Comparison of ENCODE assay signal across 8 cellular contexts in genomic region chr16:11297492-11298142, GRCh38. TPM values are rescaled to one million over a fixed set of nuclear protein-coding genes. Genes with fewer than 3 reads are reported as not detected.
DNase-seq lines count a peak whose midpoint lies in the region; ATAC-seq, FAIRE-seq and TF ChIP-seq lines count a peak whose summit lies in the region.

No MANE protein-coding gene starts in this region.

- H3K9me3 Mint-ChIP-seq in CD4-positive, alpha-beta memory T cell: no peaks in the 10 kb centered on the region
- no peaks in the 10 kb centered on the region for H3K9me3 Mint-ChIP-seq in activated T-helper 17 cell treated with anti-CD3 and anti-CD28 coated beads, Interleukin-2, amount 50 U/mL, for 72 hours

- peaks cover 12 to 16% (median 13%) of the 10 kb centered on the region in 4 donors for H3K4me1 Mint-ChIP-seq in CD4-positive, alpha-beta memory T cell
- peaks cover 10% of the 10 kb centered on the region for H3K4me1 Mint-ChIP-seq in activated T-helper 17 cell treated with anti-CD3 and anti-CD28 coated beads, Interleukin-2, amount 50 U/mL, for 72 hours

- peak; percentile 78 for ATAC-seq in GM19372 (IDR thresholded peaks at IDR 0.05; ENCODE audit: low read depth, unreplicated experiment)
- ATAC-seq in HG03460 (IDR thresholded peaks at IDR 0.05; ENCODE audit: unreplicated experiment): peak; percentile 74
- ATAC-seq in activated T-helper 17 cell treated with anti-CD3 and anti-CD28 coated beads, Interleukin-2, amount 50 U/mL, for 72 hours (replicated peaks): peak; percentile 90

- H3K4me1 ChIP-seq in CD4-positive, alpha-beta memory T cell (ENCODE audit: insufficient read depth, low read length): peaks cover 16% of the 10 kb centered on the region
- peaks cover 3 to 19% (median 13%) of the 10 kb centered on the region in 4 donors for H3K4me1 ChIP-seq in transverse colon

- H3K36me3 Mint-ChIP-seq in CD4-positive, alpha-beta memory T cell: no peaks in the 10 kb centered on the region
- H3K36me3 Mint-ChIP-seq in activated T-helper 17 cell treated with anti-CD3 and anti-CD28 coated beads, Interleukin-2, amount 50 U/mL, for 72 hours (ENCODE audit: low read depth): no peaks in the 10 kb centered on the region

- CTCF ChIA-PET in CD4-positive, alpha-beta memory T cell (lab: Charles Lee; ENCODE audit: partially characterized antibody): interaction anchor here (0.7 to 4.0 kb wide), 25 partner anchors 8 to 348 kb away, joined by 3 to 40 read pairs (median 5); partner anchors contain the start of gene SOCS1

- intact Hi-C loops in CD4-positive, alpha-beta memory T cell (cut with micrococcal nuclease): loop anchor here (1.0 to 5.0 kb wide), 3 partner anchors 40 to 333 kb away; partner anchors contain the start of gene SOCS1
- intact Hi-C loops in posterior vena cava (cut with DNase I) (no loop called here), transverse colon (cut with DNase I; ENCODE audit: low total_unique reads) (no loop called here)

- H3K27me3 Mint-ChIP-seq in CD4-positive, alpha-beta memory T cell: peaks cover 0 to 2% of the 10 kb centered on the region in 2 donors
- peaks cover 4% of the 10 kb centered on the region for H3K27me3 Mint-ChIP-seq in activated T-helper 17 cell treated with anti-CD3 and anti-CD28 coated beads, Interleukin-2, amount 50 U/mL, for 72 hours

- H3K27ac ChIP-seq in CD4-positive, alpha-beta memory T cell (ENCODE audit: low read depth, low read length): no peak overlapping the region
- peak overlapping the region in 3 of 4 donors; percentile 7 to 38 (median 14) for H3K27ac ChIP-seq in transverse colon

- in situ Hi-C loops in transverse colon (cut with MboI; ENCODE audit: low pct_ligation_motif_present in 1 of 4, low pct_unique_long_range_greater_than_20kb in 1 of 4, low sequenced_read_pairs in 3 of 4): no loop called here

- 10 to 80% methylated on average over 1 to 19 of the region's 19 CpGs for WGBS in transverse colon (ENCODE audit: low coverage in 1 of 2), 2 donors

- peak overlapping the region; percentile 6 to 74 (median 46) for H3K27ac Mint-ChIP-seq in CD4-positive, alpha-beta memory T cell
- H3K27ac Mint-ChIP-seq in activated T-helper 17 cell treated with anti-CD3 and anti-CD28 coated beads, Interleukin-2, amount 50 U/mL, for 72 hours: no peak overlapping the region

- TF ChIP-seq POLR2A in transverse colon (IDR thresholded peaks at IDR 0.05): no peak

- no peaks in the 10 kb centered on the region for H3K27me3 ChIP-seq in CD4-positive, alpha-beta memory T cell (ENCODE audit: insufficient read depth, low read length)
- no peaks in the 10 kb centered on the region for H3K27me3 ChIP-seq in transverse colon

- no peaks in the 10 kb centered on the region for H3K36me3 ChIP-seq in CD4-positive, alpha-beta memory T cell (ENCODE audit: insufficient read depth, low read length)
- H3K36me3 ChIP-seq in transverse colon: no peaks in the 10 kb centered on the region

- peak; percentile 59 to 82 (median 62) for DNase-seq in CD4-positive, alpha-beta memory T cell
- DNase-seq in RCC 7860 (ENCODE audit: low spot score) (peak; percentile 37), frontal cortex (ENCODE audit: low spot score in 2 of 2) (peak; percentile 40 to 55), posterior vena cava (ENCODE audit: low spot score) (peak; percentile 86), transverse colon (peak; percentile 84)

- no peak for TF ChIP-seq EP300 in transverse colon (IDR thresholded peaks at IDR 0.05; ENCODE audit: low read depth)

- FAIRE-seq in RCC 7860 (lab: Jason Lieb, UNC): no peak
- no peak for FAIRE-seq in frontal cortex (lab: Jason Lieb, UNC)

- POLR2A ChIA-PET in CD4-positive, alpha-beta memory T cell (lab: Charles Lee; ENCODE audit: partially characterized antibody): interaction anchor here (0.6 to 2.5 kb wide), 9 partner anchors 14 to 445 kb away, joined by 3 to 23 read pairs (median 3); partner anchors contain the start of genes SOCS1 and TXNDC11

- peak overlapping the region; percentile 68 to 86 (median 78) for H3K4me3 Mint-ChIP-seq in CD4-positive, alpha-beta memory T cell
- peak overlapping the region; percentile 58 for H3K4me3 Mint-ChIP-seq in activated T-helper 17 cell treated with anti-CD3 and anti-CD28 coated beads, Interleukin-2, amount 50 U/mL, for 72 hours

- H3K4me3 ChIP-seq in CD4-positive, alpha-beta memory T cell (ENCODE audit: low read length in 2 of 2): peak overlapping the region in 1 of 2 donors; percentile 29
- peak overlapping the region in 1 of 4 donors; percentile 31 for H3K4me3 ChIP-seq in transverse colon

- TF ChIP-seq CTCF in transverse colon (IDR thresholded peaks at IDR 0.05): peak in 1 of 5 experiments; percentile 15

- H3K9me3 ChIP-seq in CD4-positive, alpha-beta memory T cell (ENCODE audit: control insufficient read depth in 1 of 2, low read length in 2 of 2): no peaks in the 10 kb centered on the region
- H3K9me3 ChIP-seq in transverse colon: no peaks in the 10 kb centered on the region

RNA-seq across cellular contexts. Expression of gene PRM1, which starts 16.5 kb away (rescaled TPM):
- total RNA-seq in CD4-positive, alpha-beta memory T cell: not detected
- not detected for polyA plus RNA-seq in CD4-positive, alpha-beta memory T cell
- not detected for total RNA-seq in activated T-helper 17 cell treated with anti-CD3 and anti-CD28 coated beads, Interleukin-2, amount 50 U/mL, for 72 hours
- total RNA-seq in frontal cortex (not detected), posterior vena cava (not detected), transverse colon (not detected)

RNA-seq across cellular contexts. Expression of gene PRM2, which starts 21.3 kb away (rescaled TPM):
- total RNA-seq in CD4-positive, alpha-beta memory T cell: not detected
- not detected for polyA plus RNA-seq in CD4-positive, alpha-beta memory T cell
- total RNA-seq in activated T-helper 17 cell treated with anti-CD3 and anti-CD28 coated beads, Interleukin-2, amount 50 U/mL, for 72 hours: not detected
- total RNA-seq in frontal cortex: not detected
- total RNA-seq in posterior vena cava: not detected
- total RNA-seq in transverse colon: not detected

RNA-seq across cellular contexts. Expression of gene PRM3, which starts 24.2 kb away (rescaled TPM):
- not detected for total RNA-seq in CD4-positive, alpha-beta memory T cell
- not detected for polyA plus RNA-seq in CD4-positive, alpha-beta memory T cell
- total RNA-seq in activated T-helper 17 cell treated with anti-CD3 and anti-CD28 coated beads, Interleukin-2, amount 50 U/mL, for 72 hours: not detected
- total RNA-seq in frontal cortex: not detected
- not detected for total RNA-seq in posterior vena cava
- not detected for total RNA-seq in transverse colon

RNA-seq across cellular contexts. Expression of gene TNP2, which starts 28.5 kb away (rescaled TPM):
- total RNA-seq in CD4-positive, alpha-beta memory T cell: not detected
- polyA plus RNA-seq in CD4-positive, alpha-beta memory T cell: not detected
- total RNA-seq in activated T-helper 17 cell treated with anti-CD3 and anti-CD28 coated beads, Interleukin-2, amount 50 U/mL, for 72 hours: not detected
- total RNA-seq in frontal cortex (not detected), posterior vena cava (not detected), transverse colon (not detected)

RNA-seq across cellular contexts. Expression of gene SOCS1, which starts 41.6 kb away (rescaled TPM):
- total RNA-seq in CD4-positive, alpha-beta memory T cell: 10 to 100 TPM; 14.7 to 16.7 TPM
- polyA plus RNA-seq in CD4-positive, alpha-beta memory T cell: 10 to 100 TPM; 17.6 to 37.8 TPM
- 100 to 1,000 TPM in 1 of 2 donors, 10 to 100 TPM in 1; 89.7 to 124 TPM for total RNA-seq in activated T-helper 17 cell treated with anti-CD3 and anti-CD28 coated beads, Interleukin-2, amount 50 U/mL, for 72 hours
- total RNA-seq in frontal cortex: 0.82 TPM
- 1 to 10 TPM; 7.5 to 7.7 TPM for total RNA-seq in posterior vena cava
- total RNA-seq in transverse colon: 10 to 100 TPM in 2 of 4 donors, 1 to 10 TPM in 2; 2.2 to 17.6 (median 10.8) TPM
